Comparison of ENCODE assay signal across 9 cellular contexts in the genomic region with DNA sequence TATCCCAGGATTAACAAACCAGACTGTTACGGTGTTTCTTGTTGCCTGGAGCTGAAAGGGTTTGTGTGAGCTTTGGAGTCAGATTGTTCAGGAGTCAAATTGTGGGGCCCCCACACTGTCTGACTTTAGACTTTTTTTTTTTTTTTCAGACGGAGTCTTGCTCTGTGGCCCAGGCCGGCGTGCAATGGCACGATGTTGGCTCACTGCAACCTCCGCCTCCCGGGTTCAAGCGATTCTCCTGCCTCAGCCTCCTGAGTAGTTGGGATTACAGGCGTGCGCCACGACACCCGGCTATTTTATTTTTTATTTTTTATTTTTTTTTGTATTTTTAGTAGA. TPM values are rescaled to one million over a fixed set of nuclear protein-coding genes. Genes with fewer than 3 reads are reported as not detected.
DNase-seq lines count a peak whose midpoint lies in the region; ATAC-seq, FAIRE-seq and TF ChIP-seq lines count a peak whose summit lies in the region.
"Had no signal": no experiment of that assay in that cellular context is flagged by ENCODE, and none has a peak within 500 bp of the region (broad histone marks: within the 10 kb centered on the region; RNA-seq: fewer than 3 reads in every experiment).

No MANE protein-coding gene starts in this region.

- FAIRE-seq in GM19239 (lab: Jason Lieb, UNC): no peak

- H3K4me1 ChIP-seq in left lung (peaks cover 10 to 33% of the 10 kb centered on the region in 2 donors), subcutaneous abdominal adipose tissue (ENCODE audit: control insufficient read depth in 5 of 5, insufficient read depth in 5 of 5, low read length in 5 of 5) (peaks cover 5 to 21% (median 15%) of the 10 kb centered on the region in 5 donors)

- H3K9ac ChIP-seq in subcutaneous abdominal adipose tissue (ENCODE audit: low read length in 5 of 5): peak overlapping the region; percentile 87 to 100 (median 92)

- H3K9me3 ChIP-seq in left lung (no peaks in the 10 kb centered on the region), subcutaneous abdominal adipose tissue (ENCODE audit: control insufficient read depth in 5 of 5, low read length in 5 of 5) (no peaks in the 10 kb centered on the region)

- H3K36me3 ChIP-seq in left lung (peaks cover 8 to 41% of the 10 kb centered on the region in 2 donors), subcutaneous abdominal adipose tissue (ENCODE audit: control insufficient read depth in 5 of 5, insufficient read depth in 5 of 5, low read length in 5 of 5) (peaks cover 13 to 40% (median 31%) of the 10 kb centered on the region in 5 donors)

- peaks cover 16% of the 10 kb centered on the region for H3K36me3 Mint-ChIP-seq in activated CD4-positive, alpha-beta T cell treated with anti-CD3 and anti-CD28 coated beads for 36 hours (ENCODE audit: low read depth)
- H3K36me3 Mint-ChIP-seq in activated naive CD8-positive, alpha-beta T cell treated with anti-CD3 and anti-CD28 coated beads for 36 hours: peaks cover 20% of the 10 kb centered on the region

- H3K27me3 ChIP-seq in left lung: no peaks in the 10 kb centered on the region
- H3K27me3 ChIP-seq in subcutaneous abdominal adipose tissue (ENCODE audit: control insufficient read depth in 5 of 5, insufficient read depth in 4 of 5, low read length in 5 of 5): no peaks in the 10 kb centered on the region

- intact Hi-C loops in activated CD4-positive, alpha-beta T cell treated with anti-CD3 and anti-CD28 coated beads for 36 hours (cut with DNase I, micrococcal nuclease): loop anchor here (2.0 to 5.0 kb wide), 2 partner anchors 64 to 157 kb away; a partner anchor contains a TSS
- intact Hi-C loops in left lung (cut with DNase I): no loop called here

- no peak for DNase-seq in activated CD4-positive, alpha-beta T cell treated with anti-CD3 and anti-CD28 coated beads for 36 hours
- no peak for DNase-seq in activated CD4-positive, alpha-beta T cell treated with anti-CD3 and anti-CD28 coated beads for 48 hours
- DNase-seq in activated naive CD8-positive, alpha-beta T cell treated with anti-CD3 and anti-CD28 coated beads for 36 hours: no peak
- DNase-seq in left lung (no peak), NCI-H2196 (lab: John Stamatoyannopoulos, UW; ENCODE audit: unreplicated experiment) (no peak), GM19239 (ENCODE audit: insufficient read length, low spot score) (no peak)
- DNase-seq: activated CD4-positive, CD25-positive, alpha-beta regulatory T cell treated with anti-CD3 and anti-CD28 coated beads, Interleukin-2, amount 50 U/mL, for 72 hours had no signal

- CTCF ChIA-PET in activated CD4-positive, alpha-beta T cell treated with anti-CD3 and anti-CD28 coated beads for 36 hours (lab: Charles Lee): interaction anchor here (0.9 to 3.8 kb wide), 21 partner anchors 10 to 151 kb away, joined by 3 to 24 read pairs (median 4); a partner anchor contains a TSS

- no peaks in the 10 kb centered on the region for H3K9me3 Mint-ChIP-seq in activated CD4-positive, alpha-beta T cell treated with anti-CD3 and anti-CD28 coated beads for 36 hours (ENCODE audit: low read depth)
- no peaks in the 10 kb centered on the region for H3K9me3 Mint-ChIP-seq in activated naive CD8-positive, alpha-beta T cell treated with anti-CD3 and anti-CD28 coated beads for 36 hours

- H3K4me3 Mint-ChIP-seq in activated CD4-positive, alpha-beta T cell treated with anti-CD3 and anti-CD28 coated beads for 36 hours: peak overlapping the region; percentile 98
- peak overlapping the region; percentile 100 for H3K4me3 Mint-ChIP-seq in activated naive CD8-positive, alpha-beta T cell treated with anti-CD3 and anti-CD28 coated beads for 36 hours

- POLR2A ChIA-PET in activated CD4-positive, alpha-beta T cell treated with anti-CD3 and anti-CD28 coated beads for 36 hours (lab: Charles Lee): interaction anchor here (0.9 kb wide), 1 partner anchor 11 kb away, joined by 5 read pairs; a partner anchor contains a TSS

- peak overlapping the region; percentile 98 for H3K27ac Mint-ChIP-seq in activated CD4-positive, alpha-beta T cell treated with anti-CD3 and anti-CD28 coated beads for 36 hours
- peak overlapping the region; percentile 98 for H3K27ac Mint-ChIP-seq in activated naive CD8-positive, alpha-beta T cell treated with anti-CD3 and anti-CD28 coated beads for 36 hours

- ATAC-seq in activated CD4-positive, alpha-beta T cell treated with anti-CD3 and anti-CD28 coated beads for 36 hours: no peak
- ATAC-seq in left lung (no peak), HG03045 (IDR thresholded peaks at IDR 0.05; ENCODE audit: unreplicated experiment) (no peak)

- H3K4me3 ChIP-seq in left lung (peak overlapping the region; percentile 83 to 91), subcutaneous abdominal adipose tissue (ENCODE audit: low read depth in 1 of 5, low read length in 5 of 5) (peak overlapping the region; percentile 94 to 100 (median 100))

- peaks cover 35% of the 10 kb centered on the region for H3K4me1 Mint-ChIP-seq in activated CD4-positive, alpha-beta T cell treated with anti-CD3 and anti-CD28 coated beads for 36 hours
- peaks cover 27% of the 10 kb centered on the region for H3K4me1 Mint-ChIP-seq in activated naive CD8-positive, alpha-beta T cell treated with anti-CD3 and anti-CD28 coated beads for 36 hours

- H3K27ac ChIP-seq in left lung (no peak overlapping the region), subcutaneous abdominal adipose tissue (ENCODE audit: low read depth, low read length) (peak overlapping the region; percentile 77)

- no peak for TF ChIP-seq CTCF in left lung (IDR thresholded peaks at IDR 0.05)

- H3K27me3 Mint-ChIP-seq in activated CD4-positive, alpha-beta T cell treated with anti-CD3 and anti-CD28 coated beads for 36 hours: no peaks in the 10 kb centered on the region
- no peaks in the 10 kb centered on the region for H3K27me3 Mint-ChIP-seq in activated naive CD8-positive, alpha-beta T cell treated with anti-CD3 and anti-CD28 coated beads for 36 hours

RNA-seq across cellular contexts. Expression of a gene that starts 0.8 kb away (rescaled TPM):
- total RNA-seq in activated CD4-positive, alpha-beta T cell treated with anti-CD3 and anti-CD28 coated beads for 36 hours: 10 to 100 TPM; 30.7 to 56.9 TPM
- 10 to 100 TPM; 67.7 to 74.7 TPM for total RNA-seq in activated naive CD8-positive, alpha-beta T cell treated with anti-CD3 and anti-CD28 coated beads for 36 hours
- total RNA-seq in left lung: 10 to 100 TPM; 25.6 to 26.2 TPM

RNA-seq across cellular contexts. Expression of a gene that starts 11.0 kb away (rescaled TPM):
- total RNA-seq in activated CD4-positive, alpha-beta T cell treated with anti-CD3 and anti-CD28 coated beads for 36 hours: 1 to 10 TPM; 2.5 to 3.9 TPM
- total RNA-seq in activated naive CD8-positive, alpha-beta T cell treated with anti-CD3 and anti-CD28 coated beads for 36 hours: 1 to 10 TPM; 3.7 to 3.9 TPM
- 1 to 10 TPM; 6.2 to 6.3 TPM for total RNA-seq in left lung

RNA-seq across cellular contexts. Expression of a gene that starts 11.5 kb away (rescaled TPM):
- total RNA-seq in activated CD4-positive, alpha-beta T cell treated with anti-CD3 and anti-CD28 coated beads for 36 hours: 10 to 100 TPM; 31.9 to 33.5 TPM
- 10 to 100 TPM; 59.6 to 60.1 TPM for total RNA-seq in activated naive CD8-positive, alpha-beta T cell treated with anti-CD3 and anti-CD28 coated beads for 36 hours
- 10 to 100 TPM; 17.3 to 39.2 TPM for total RNA-seq in left lung

RNA-seq across cellular contexts. Expression of a gene that starts 16.6 kb away (rescaled TPM):
- 1 to 10 TPM; 6.6 to 6.8 TPM for total RNA-seq in activated CD4-positive, alpha-beta T cell treated with anti-CD3 and anti-CD28 coated beads for 36 hours
- 10 to 100 TPM in 1 of 2 experiments, 1 to 10 TPM in 1; 9.6 to 12.0 TPM for total RNA-seq in activated naive CD8-positive, alpha-beta T cell treated with anti-CD3 and anti-CD28 coated beads for 36 hours
- 1 to 10 TPM; 1.5 to 4.7 TPM for total RNA-seq in left lung

RNA-seq across cellular contexts. Expression of a gene that starts 28.5 kb away (rescaled TPM):
- total RNA-seq in activated CD4-positive, alpha-beta T cell treated with anti-CD3 and anti-CD28 coated beads for 36 hours: 10 to 100 TPM; 20.9 to 22.5 TPM
- 10 to 100 TPM; 18.2 to 19.2 TPM for total RNA-seq in activated naive CD8-positive, alpha-beta T cell treated with anti-CD3 and anti-CD28 coated beads for 36 hours
- 10 to 100 TPM; 17.4 to 22.4 TPM for total RNA-seq in left lung

Comparison
In these comparisons a context has a peak if more than half of its experiments do, and no peak if none do; other contexts are left out.
1. intact Hi-C loops: an anchor here in activated CD4-positive, alpha-beta T cell treated with anti-CD3 and anti-CD28 coated beads for 36 hours (2.0 to 5.0 kb wide); none called in left lung.